In the genomic region with DNA sequence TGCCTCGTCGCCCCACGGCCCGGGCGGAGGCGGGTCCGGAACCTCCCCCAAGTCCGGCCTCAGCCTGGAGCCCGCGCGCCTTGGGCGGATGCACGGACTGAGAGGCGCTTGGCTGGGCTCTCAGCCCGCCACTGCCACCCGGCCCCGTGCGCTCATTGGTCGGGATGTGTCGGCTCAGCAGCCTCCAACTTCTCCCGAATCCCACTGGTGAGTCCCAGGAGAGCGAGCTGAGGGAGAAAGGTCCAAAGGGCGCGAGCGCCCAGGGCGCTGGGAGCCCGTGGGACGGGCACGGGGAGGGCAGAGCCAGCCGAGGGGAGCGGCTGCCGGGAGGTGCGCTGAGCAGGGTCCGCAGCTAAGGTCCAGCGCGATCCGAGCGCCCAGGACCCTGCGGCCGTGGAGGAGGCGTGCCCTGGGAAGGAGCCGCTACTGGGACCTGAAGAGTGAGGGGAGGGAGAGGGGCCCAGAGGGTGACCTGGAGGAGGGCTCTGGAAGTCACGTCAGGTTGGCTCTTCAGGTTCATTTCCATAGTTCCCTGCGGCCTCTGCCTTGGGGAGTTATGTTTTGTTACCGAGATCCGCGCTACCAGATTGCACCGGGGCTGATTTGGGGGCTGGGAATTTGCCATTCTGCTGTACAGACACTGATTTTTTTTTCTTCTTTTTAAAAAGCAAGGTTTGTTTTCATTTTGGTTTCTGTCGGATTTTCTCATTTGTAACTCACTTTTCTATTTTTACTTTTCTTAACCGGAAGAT, we compare ENCODE assay signal across 8 cellular contexts. TPM values are rescaled to one million over a fixed set of nuclear protein-coding genes. Genes with fewer than 3 reads are reported as not detected.
A peak's percentile ranks its signal among the peaks of the same experiment; 100 is the strongest.
DNase-seq lines count a peak whose midpoint lies in the region; ATAC-seq and TF ChIP-seq lines count a peak whose summit lies in the region.

Gene MME, plus strand, starts transcription at position 525 of the 752 bp plus-strand sequence. CDS start 3,849 bp downstream, outside the sequence.

- H3K27me3 ChIP-seq in breast epithelium (peaks cover 0 to 7% of the 10 kb centered on the region in 2 donors), spleen (replicated peaks in 1 of 7) (peaks cover 0 to 43% (median 15%) of the 10 kb centered on the region in 7 donors)

- intact Hi-C loops in breast epithelium (cut with DNase I; ENCODE audit: low total_unique reads) (no loop called here), spleen (cut with DNase I; ENCODE audit: low total_unique reads) (no loop called here)

- peaks cover 0 to 7% of the 10 kb centered on the region in 2 donors for H3K9me3 ChIP-seq in breast epithelium
- peaks cover 0 to 16% (median 9%) of the 10 kb centered on the region in 8 donors for H3K9me3 ChIP-seq in spleen

- no peak for TF ChIP-seq CTCF in breast epithelium (IDR thresholded peaks at IDR 0.05)
- TF ChIP-seq CTCF in spleen (IDR thresholded peaks at IDR 0.05 in 8 of 11, conservative IDR thresholded peaks at IDR 0.05 in 3 of 11): no peak

- TF ChIP-seq POLR2A in breast epithelium (IDR thresholded peaks at IDR 0.05) (no peak), spleen (IDR thresholded peaks at IDR 0.05) (no peak)

- peak within 1 kb of the TSS; percentile 54 to 85 (median 63) for H3K4me3 ChIP-seq in breast epithelium
- H3K4me3 ChIP-seq in spleen: peak within 1 kb of the TSS; percentile 4 to 73 (median 53)

- ATAC-seq in HG03457 (IDR thresholded peaks at IDR 0.05; ENCODE audit: unreplicated experiment) (no peak), GM21529 (IDR thresholded peaks at IDR 0.05; ENCODE audit: unreplicated experiment) (no peak)

- H3K36me3 ChIP-seq in breast epithelium: no peaks in the 10 kb centered on the region
- H3K36me3 ChIP-seq in spleen: peaks cover 0 to 5% (median 0%) of the 10 kb centered on the region in 6 donors

- 1 to 3% (median 2%) methylated on average over 36 to 50 of the region's 50 CpGs for WGBS in spleen, 5 donors

- peak within 1 kb of the TSS; percentile 66 to 83 for H3K27ac ChIP-seq in breast epithelium
- peak within 1 kb of the TSS in 3 of 8 donors; percentile 46 to 89 (median 71) for H3K27ac ChIP-seq in spleen

- H3K4me1 ChIP-seq in breast epithelium (no peaks in the 10 kb centered on the region), spleen (peaks cover 6 to 28% (median 19%) of the 10 kb centered on the region in 6 donors)

- DNase-seq in DMS53 (lab: John Stamatoyannopoulos, UW) (peak; percentile 79), NCI-H1105 treated with DMSO at 0.1 percent for 48 hours (lab: John Stamatoyannopoulos, UW) (peak; percentile 73), breast epithelium (ENCODE audit: low spot score in 2 of 2) (peak in 1 of 2 donors; percentile 53), iris pigment epithelial cell (ENCODE audit: low read depth) (peak; percentile 86), spleen (peak; percentile 87), NCI-H2171 (lab: John Stamatoyannopoulos, UW) (no peak)

RNA-seq across cellular contexts. Expression of gene MME, which starts in this region (rescaled TPM):
- total RNA-seq in breast epithelium (100 to 1,000 TPM; 114 to 155 (median 119) TPM), spleen (10 to 100 TPM in 6 of 7 donors, 1 to 10 TPM in 1; 4.2 to 43.2 (median 17.2) TPM)
- polyA plus RNA-seq in spleen: 1 to 10 TPM in 2 of 3 donors, under 1 TPM in 1; 0.50 to 2.2 (median 1.3) TPM
